Comparison of ENCODE assay signal across 22 cellular contexts in genomic region chr11:88410056-88410455, GRCh38.
A peak's percentile ranks its signal among the peaks of the same experiment; 100 is the strongest.
DNase-seq lines count a peak whose midpoint lies in the region; ATAC-seq, FAIRE-seq and TF ChIP-seq lines count a peak whose summit lies in the region.
"Had no signal": no experiment of that assay in that cellular context is flagged by ENCODE, and none has a peak within 500 bp of the region (broad histone marks: within the 10 kb centered on the region; RNA-seq: fewer than 3 reads in every experiment).

No MANE protein-coding gene starts in this region.

- H3K4me2 ChIP-seq in PC-3 (ENCODE audit: low read length), result peak overlapping the region; percentile 72
- H3K4me2 ChIP-seq in keratinocyte (ENCODE audit: control insufficient read depth, extremely low read depth, insufficient read depth, low read depth, low read length), result peak overlapping the region; percentile 83
- H3K4me2 ChIP-seq in OCI-LY7 (ENCODE audit: low read length), result no peak overlapping the region
- H3K4me2 ChIP-seq: BLaER1 treated with 17β-estradiol and CSF1 and Interleukin-3, amounts not matched to agents 10 nM and 100 nM; GM23338 had no signal

- H3K27me3 ChIP-seq in PC-3 (ENCODE audit: low read length) (no peaks in the 10 kb centered on the region), keratinocyte (ENCODE audit: control insufficient read depth, extremely low read depth, insufficient read depth, low read length) (no peaks in the 10 kb centered on the region)
- H3K27me3 ChIP-seq: BLaER1 treated with 17β-estradiol and CSF1 and Interleukin-3, amounts not matched to agents 10 nM and 100 nM had no signal

- H3K27ac Mint-ChIP-seq in natural killer cell treated with Interleukin-12 subunit alpha and Interleukin-12 subunit beta and Interleukin-15 and Interleukin-18, amount 100 ng/mL, for 72 hours, result peak overlapping the region in 1 of 2 donors; percentile 50
- H3K27ac Mint-ChIP-seq: B cell; CD8-positive, alpha-beta memory T cell; GM23338; IgD-negative memory B cell had no signal

- dilution Hi-C loops in keratinocyte (cut with MboI; ENCODE audit: extremely low pct_ligation_motif_present, low sequenced_read_pairs), result no loop called here

- intact Hi-C loops in PC-3 (cut with micrococcal nuclease) (no loop called here), OCI-LY7 (cut with micrococcal nuclease; ENCODE audit: unreplicated experiment) (no loop called here)

- no peaks in the 10 kb centered on the region for H3K9me3 Mint-ChIP-seq in natural killer cell treated with Interleukin-12 subunit alpha and Interleukin-12 subunit beta and Interleukin-15 and Interleukin-18, amount 100 ng/mL, for 72 hours
- H3K9me3 Mint-ChIP-seq: CD8-positive, alpha-beta memory T cell; GM23338; IgD-negative memory B cell had no signal

- H3K4me1 Mint-ChIP-seq in natural killer cell treated with Interleukin-12 subunit alpha and Interleukin-12 subunit beta and Interleukin-15 and Interleukin-18, amount 100 ng/mL, for 72 hours (ENCODE audit: low read depth in 2 of 2), result peaks cover 28 to 38% of the 10 kb centered on the region in 2 donors

- peak overlapping the region; percentile 20; the same call in 1 of the 2 replicates for H3K4me3 ChIP-seq in PC-3 (ENCODE audit: low read length)
- no peak overlapping the region for H3K4me3 ChIP-seq in epithelial cell of esophagus (ENCODE audit: low read length)
- H3K4me3 ChIP-seq in keratinocyte (ENCODE audit: control insufficient read depth in 2 of 3, extremely low read depth in 1 of 3, insufficient read depth in 2 of 3, low read depth in 1 of 3, low read length in 3 of 3), result peak overlapping the region in 1 of 3 experiments; percentile 41
- H3K4me3 ChIP-seq in OCI-LY7 (ENCODE audit: low read depth, low read length, poor library complexity, severe bottlenecking), result no peak overlapping the region
- H3K4me3 ChIP-seq: BLaER1 treated with 17β-estradiol and CSF1 and Interleukin-3, amounts not matched to agents 10 nM and 100 nM; GM23338 had no signal

- H3K4me1 ChIP-seq in PC-3 (ENCODE audit: insufficient read depth, low read length) (peaks cover 39% of the 10 kb centered on the region), keratinocyte (ENCODE audit: control insufficient read depth, extremely low read depth, insufficient read depth, low read length) (peaks cover 47% of the 10 kb centered on the region), OCI-LY7 (ENCODE audit: insufficient read depth, low read length, poor library complexity, severe bottlenecking) (no peaks in the 10 kb centered on the region)

- DNase-seq in PC-3 (no peak), RWPE1 (ENCODE audit: low spot score) (no peak), epithelial cell of esophagus (ENCODE audit: low read depth) (peak; percentile 60), keratinocyte (ENCODE audit: low read depth, low spot score) (peak; percentile 35), OCI-LY7 (ENCODE audit: low spot score) (no peak), NAMALWA (ENCODE audit: low spot score) (no peak)
- no peak for DNase-seq in natural killer cell treated with Interleukin-12 subunit alpha and Interleukin-12 subunit beta and Interleukin-15 and Interleukin-18, amount 100 ng/mL, for 72 hours (ENCODE audit: low spot score)
- DNase-seq: CD8-positive, alpha-beta memory T cell; COR-L47; DMS153; DMS79; GDM1; HCEC 1CT had no signal

- no peaks in the 10 kb centered on the region for H3K9me2 ChIP-seq in PC-3 (replicated peaks; ENCODE audit: low read length)
- H3K9me2 ChIP-seq in OCI-LY7 (ENCODE audit: insufficient read depth, low read length), result no peaks in the 10 kb centered on the region

- H3K9ac ChIP-seq in PC-3 (ENCODE audit: low read length), result no peak overlapping the region
- H3K9ac ChIP-seq in keratinocyte (ENCODE audit: control insufficient read depth, extremely low read depth, insufficient read depth, low read length), result peak overlapping the region; percentile 57
- H3K9ac ChIP-seq: BLaER1 treated with 17β-estradiol and CSF1 and Interleukin-3, amounts not matched to agents 10 nM and 100 nM had no signal

- H3F3A ChIP-seq in PC-3 (ENCODE audit: low read length, unreplicated experiment), result no peaks in the 10 kb centered on the region

- H3K36me3 ChIP-seq in PC-3 (ENCODE audit: low read depth, low read length) (no peaks in the 10 kb centered on the region), keratinocyte (ENCODE audit: control insufficient read depth in 2 of 2, extremely low read depth in 1 of 2, insufficient read depth in 2 of 2, low read length in 2 of 2) (no peaks in the 10 kb centered on the region), OCI-LY7 (ENCODE audit: insufficient read depth, low read length) (no peaks in the 10 kb centered on the region)
- H3K36me3 ChIP-seq: BLaER1 treated with 17β-estradiol and CSF1 and Interleukin-3, amounts not matched to agents 10 nM and 100 nM had no signal

- CTCF ChIA-PET in PC-3 (lab: Charles Lee), result no interaction called here
- CTCF ChIA-PET in RWPE1 (lab: Yijun Ruan, JAX), result no interaction called here
- CTCF ChIA-PET in OCI-LY7 (lab: Charles Lee; ENCODE audit: unreplicated experiment), result no interaction called here

- no peak overlapping the region for H2AFZ ChIP-seq in PC-3 (ENCODE audit: low read length)
- no peak overlapping the region for H2AFZ ChIP-seq in keratinocyte (ENCODE audit: control insufficient read depth, low read length)
- no peak overlapping the region for H2AFZ ChIP-seq in OCI-LY7 (ENCODE audit: low read length)
- H2AFZ ChIP-seq: GM23338 had no signal

- no peak overlapping the region for H3K4me3 Mint-ChIP-seq in natural killer cell treated with Interleukin-12 subunit alpha and Interleukin-12 subunit beta and Interleukin-15 and Interleukin-18, amount 100 ng/mL, for 72 hours
- H3K4me3 Mint-ChIP-seq: B cell; CD8-positive, alpha-beta memory T cell; GM23338; IgD-negative memory B cell had no signal

- H3K9me3 ChIP-seq in PC-3 (ENCODE audit: low read length) (no peaks in the 10 kb centered on the region), keratinocyte (ENCODE audit: control insufficient read depth, low read depth, low read length) (no peaks in the 10 kb centered on the region), OCI-LY7 (ENCODE audit: low read length) (no peaks in the 10 kb centered on the region)

- no peaks in the 10 kb centered on the region for H3K27me3 Mint-ChIP-seq in natural killer cell treated with Interleukin-12 subunit alpha and Interleukin-12 subunit beta and Interleukin-15 and Interleukin-18, amount 100 ng/mL, for 72 hours
- H3K27me3 Mint-ChIP-seq: CD8-positive, alpha-beta memory T cell had no signal

- FAIRE-seq in keratinocyte (lab: Jason Lieb, UNC), result peak; percentile 32
- FAIRE-seq: D721Med, GM12892, GM18507, H54, HTR-8/SVneo had no signal

- H3K9me1 ChIP-seq in keratinocyte (ENCODE audit: control insufficient read depth, extremely low read depth, insufficient read depth, low read length), result no peaks in the 10 kb centered on the region

- TF ChIP-seq CTCF in PC-3 (conservative IDR thresholded peaks at IDR 0.05; ENCODE audit: low read depth, low read length) (no peak), RWPE1 (conservative IDR thresholded peaks at IDR 0.05; ENCODE audit: low read depth) (no peak), epithelial cell of esophagus (IDR thresholded peaks at IDR 0.05; ENCODE audit: insufficient read depth, low read depth, low read length, missing control alignments) (no peak), keratinocyte (optimal IDR thresholded peaks at IDR 0.05 in 1 of 3, IDR thresholded peaks at IDR 0.05 in 1 of 3, conservative IDR thresholded peaks at IDR 0.05 in 1 of 3; ENCODE audit: extremely low read depth in 1 of 3, insufficient read depth in 2 of 3, low read length in 3 of 3) (no peak), OCI-LY7 (conservative IDR thresholded peaks at IDR 0.05; ENCODE audit: low read length) (no peak)

- ATAC-seq in PC-3, result no peak
- ATAC-seq in natural killer cell treated with Interleukin-12 subunit alpha and Interleukin-12 subunit beta and Interleukin-15 and Interleukin-18, amount 100 ng/mL, for 72 hours, result no peak
- ATAC-seq: GM23338 had no signal

- H3K79me2 ChIP-seq in PC-3 (ENCODE audit: low read length) (no peaks in the 10 kb centered on the region), keratinocyte (ENCODE audit: control insufficient read depth, insufficient read depth, low read length) (no peaks in the 10 kb centered on the region), OCI-LY7 (ENCODE audit: insufficient read depth, low read depth, low read length) (no peaks in the 10 kb centered on the region)

- no peaks in the 10 kb centered on the region for H4K20me1 ChIP-seq in PC-3 (ENCODE audit: low read length)
- H4K20me1 ChIP-seq in keratinocyte (ENCODE audit: control insufficient read depth, extremely low read depth, insufficient read depth, low read length), result no peaks in the 10 kb centered on the region
- no peaks in the 10 kb centered on the region for H4K20me1 ChIP-seq in OCI-LY7 (ENCODE audit: insufficient read depth, low read length)
- H4K20me1 ChIP-seq: BLaER1 treated with 17β-estradiol and CSF1 and Interleukin-3, amounts not matched to agents 10 nM and 100 nM had no signal

- POLR2A ChIA-PET in PC-3 (lab: Charles Lee; ENCODE audit: unreplicated experiment) (no interaction called here), RWPE1 (lab: Yijun Ruan, JAX; ENCODE audit: low non-redundant PET) (no interaction called here), OCI-LY7 (lab: Charles Lee) (no interaction called here)

- H3K27ac ChIP-seq in PC-3 (ENCODE audit: low read length) (peak overlapping the region; percentile 80), RWPE1 (peak overlapping the region; percentile 92), keratinocyte (ENCODE audit: control insufficient read depth, insufficient read depth, low read length) (peak overlapping the region; percentile 96), OCI-LY7 (ENCODE audit: low read depth, low read length, poor library complexity, severe bottlenecking) (no peak overlapping the region)
- H3K27ac ChIP-seq: BLaER1 treated with 17β-estradiol and CSF1 and Interleukin-3, amounts not matched to agents 10 nM and 100 nM had no signal

- BruUV-seq in PC-3 (replicated peaks; lab: Mats Ljungman, UMichigan) (no TSS peak), OCI-LY7 (replicated peaks; lab: Mats Ljungman, UMichigan) (no TSS peak)

- peaks cover 4% of the 10 kb centered on the region for H3K36me3 Mint-ChIP-seq in natural killer cell treated with Interleukin-12 subunit alpha and Interleukin-12 subunit beta and Interleukin-15 and Interleukin-18, amount 100 ng/mL, for 72 hours
- H3K36me3 Mint-ChIP-seq: CD8-positive, alpha-beta memory T cell had no signal

Comparison
In these comparisons a context has a peak if more than half of its experiments do, and no peak if none do; other contexts are left out.
1. DNase-seq: peak in epithelial cell of esophagus (single experiment) and keratinocyte (single experiment); none in PC-3 (single experiment), RWPE1 (single experiment), OCI-LY7 (single experiment), natural killer cell treated with Interleukin-12 subunit alpha and Interleukin-12 subunit beta and Interleukin-15 and Interleukin-18, amount 100 ng/mL, for 72 hours (single experiment) and NAMALWA (single experiment).